Comparison of ENCODE assay signal across 24 cellular contexts in genomic region chr5:123871373-123871772, GRCh38.
DNase-seq lines count a peak whose midpoint lies in the region; ATAC-seq and TF ChIP-seq lines count a peak whose summit lies in the region.
"Had no signal": no experiment of that assay in that cellular context is flagged by ENCODE, and none has a peak within 500 bp of the region (broad histone marks: within the 10 kb centered on the region; RNA-seq: fewer than 3 reads in every experiment).

No MANE protein-coding gene starts in this region.

- no peak overlapping the region for H3K23ac ChIP-seq in mesendoderm (ENCODE audit: low read length)

- H3K4me1 Mint-ChIP-seq in brain (peaks cover 84% of the 10 kb centered on the region), neural progenitor cell (peaks cover 50% of the 10 kb centered on the region)
- no peaks in the 10 kb centered on the region for H3K4me1 Mint-ChIP-seq in effector memory CD8-positive, alpha-beta T cell (ENCODE audit: low read depth in 2 of 2)
- H3K4me1 Mint-ChIP-seq: CD8-positive, alpha-beta memory T cell had no signal

- H3K27ac Mint-ChIP-seq in brain (peak overlapping the region in 3 of 5 experiments; percentile 1 to 31 (median 11)), neural progenitor cell (peak overlapping the region; percentile 3)
- H3K27ac Mint-ChIP-seq in effector memory CD8-positive, alpha-beta T cell: no peak overlapping the region
- H3K27ac Mint-ChIP-seq: CD14-positive monocyte; CD4-positive, alpha-beta T cell; CD8-positive, alpha-beta memory T cell had no signal

- peaks cover 3% of the 10 kb centered on the region for H3K27me3 Mint-ChIP-seq in brain
- no peaks in the 10 kb centered on the region for H3K27me3 Mint-ChIP-seq in neural progenitor cell (ENCODE audit: insufficient read depth, low read depth)
- H3K27me3 Mint-ChIP-seq in effector memory CD8-positive, alpha-beta T cell: no peaks in the 10 kb centered on the region
- H3K27me3 Mint-ChIP-seq: CD4-positive, alpha-beta T cell; CD8-positive, alpha-beta memory T cell had no signal

- H3K27ac ChIP-seq in mesendoderm (ENCODE audit: low read depth, low read length) (no peak overlapping the region), neural progenitor cell (no peak overlapping the region), SJCRH30 (no peak overlapping the region)
- H3K27ac ChIP-seq: A549; BLaER1 treated with 17β-estradiol and CSF1 and Interleukin-3, amounts not matched to agents 10 nM and 100 nM had no signal

- H3K56ac ChIP-seq in mesendoderm (ENCODE audit: low read length): peak overlapping the region; percentile 11

- H2BK5ac ChIP-seq in mesendoderm (ENCODE audit: low read length): no peak overlapping the region

- no peak overlapping the region for H4K5ac ChIP-seq in mesendoderm (ENCODE audit: low read length)

- H3K4me3 Mint-ChIP-seq in brain (no peak overlapping the region), neural progenitor cell (no peak overlapping the region)
- no peak overlapping the region for H3K4me3 Mint-ChIP-seq in effector memory CD8-positive, alpha-beta T cell
- H3K4me3 Mint-ChIP-seq: CD14-positive monocyte; CD4-positive, alpha-beta T cell; CD8-positive, alpha-beta memory T cell had no signal

- H2BK15ac ChIP-seq in mesendoderm (replicated peaks; ENCODE audit: low read depth): no peak overlapping the region

- no peak overlapping the region for H3K18ac ChIP-seq in mesendoderm (ENCODE audit: low read length)

- WGBS in mesendoderm (ENCODE audit: extremely low coverage, insufficient coverage, low lambda C conversion rate): no CpG with 5 or more reads among the region's 1 CpG

- H4K20me1 ChIP-seq in neural progenitor cell (ENCODE audit: low read depth): no peaks in the 10 kb centered on the region
- H4K20me1 ChIP-seq: BLaER1 treated with 17β-estradiol and CSF1 and Interleukin-3, amounts not matched to agents 10 nM and 100 nM had no signal

- no peak overlapping the region for H3K4ac ChIP-seq in mesendoderm (ENCODE audit: low read depth, low read length)

- no peak overlapping the region for H2BK120ac ChIP-seq in mesendoderm (ENCODE audit: low read depth, low read length)

- no peak for ATAC-seq in GM18870 (IDR thresholded peaks at IDR 0.05; ENCODE audit: unreplicated experiment)
- ATAC-seq in effector memory CD8-positive, alpha-beta T cell (replicated peaks): no peak
- ATAC-seq: A549, GM12878 had no signal

- H3K9me3 Mint-ChIP-seq in brain: peaks cover 0 to 6% (median 3%) of the 10 kb centered on the region in 5 experiments
- peaks cover 4% of the 10 kb centered on the region for H3K9me3 Mint-ChIP-seq in neural progenitor cell
- H3K9me3 Mint-ChIP-seq in effector memory CD8-positive, alpha-beta T cell: peaks cover 15% of the 10 kb centered on the region in 2 donors

- H3K9ac ChIP-seq in mesendoderm (ENCODE audit: low read length) (no peak overlapping the region), neural progenitor cell (no peak overlapping the region)
- H3K9ac ChIP-seq: BLaER1 treated with 17β-estradiol and CSF1 and Interleukin-3, amounts not matched to agents 10 nM and 100 nM had no signal

- DNase-seq in mesendoderm (no peak), neural progenitor cell (ENCODE audit: low spot score) (no peak), SJCRH30 (no peak), cerebellar cortex (ENCODE audit: low spot score) (no peak)
- no peak for DNase-seq in effector memory CD8-positive, alpha-beta T cell
- DNase-seq: 8988T; ACHN; AML-193; BE2C; CD4-positive, alpha-beta T cell; CD8-positive, alpha-beta memory T cell; DMS 273 treated with DMSO at 0.1 percent for 48 hours; DMS79; EL; GDM1; GOT3; H7; HCEC 1CT had no signal

- H3F3A ChIP-seq in neural progenitor cell (ENCODE audit: low read depth): peaks cover 39% of the 10 kb centered on the region

- H3K4me1 ChIP-seq in mesendoderm (ENCODE audit: control insufficient read depth, low read depth, low read length) (peaks cover 10% of the 10 kb centered on the region), neural progenitor cell (peaks cover 37% of the 10 kb centered on the region), SJCRH30 (peaks cover 8% of the 10 kb centered on the region; the same call in 1 of the 2 replicates)
- H3K4me1 ChIP-seq: A549 had no signal

- no peaks in the 10 kb centered on the region for H3K27me3 ChIP-seq in mesendoderm (ENCODE audit: insufficient read depth, low read length, poor library complexity)
- no peaks in the 10 kb centered on the region for H3K27me3 ChIP-seq in neural progenitor cell
- no peaks in the 10 kb centered on the region for H3K27me3 ChIP-seq in SJCRH30
- H3K27me3 ChIP-seq: BE2C; BLaER1 treated with 17β-estradiol and CSF1 and Interleukin-3, amounts not matched to agents 10 nM and 100 nM had no signal

- TF ChIP-seq CTCF in brain (conservative IDR thresholded peaks at IDR 0.05) (no peak), neural progenitor cell (IDR thresholded peaks at IDR 0.05) (no peak)

- H3K79me2 ChIP-seq in mesendoderm (ENCODE audit: control insufficient read depth, insufficient read depth, low read length) (no peaks in the 10 kb centered on the region), neural progenitor cell (ENCODE audit: low read depth) (no peaks in the 10 kb centered on the region)

- peak overlapping the region; percentile 43 for H2AK5ac ChIP-seq in mesendoderm (ENCODE audit: low read length)

- H3K4me2 ChIP-seq in mesendoderm (ENCODE audit: low read length) (no peak overlapping the region), neural progenitor cell (no peak overlapping the region)
- H3K4me2 ChIP-seq: A549; BLaER1 treated with 17β-estradiol and CSF1 and Interleukin-3, amounts not matched to agents 10 nM and 100 nM had no signal

- H3K4me3 ChIP-seq in mesendoderm (ENCODE audit: low read length) (no peak overlapping the region), neural progenitor cell (no peak overlapping the region), SJCRH30 (no peak overlapping the region)
- H3K4me3 ChIP-seq: A549; BLaER1 treated with 17β-estradiol and CSF1 and Interleukin-3, amounts not matched to agents 10 nM and 100 nM; GM12878 had no signal

- H3K9me3 ChIP-seq in neural progenitor cell (ENCODE audit: low read depth) (no peaks in the 10 kb centered on the region), SJCRH30 (replicated peaks) (no peaks in the 10 kb centered on the region)
- H3K9me3 ChIP-seq: A549; BE2C; BLaER1 treated with 17β-estradiol and CSF1 and Interleukin-3, amounts not matched to agents 10 nM and 100 nM had no signal

- H3K36me3 ChIP-seq in mesendoderm (ENCODE audit: control insufficient read depth, insufficient read depth, low read length) (no peaks in the 10 kb centered on the region), neural progenitor cell (no peaks in the 10 kb centered on the region), SJCRH30 (no peaks in the 10 kb centered on the region)
- H3K36me3 ChIP-seq: BE2C; BLaER1 treated with 17β-estradiol and CSF1 and Interleukin-3, amounts not matched to agents 10 nM and 100 nM had no signal

- no peak overlapping the region for H4K8ac ChIP-seq in mesendoderm (ENCODE audit: low read depth, low read length)

- H3K79me1 ChIP-seq in mesendoderm (ENCODE audit: low read length): no peaks in the 10 kb centered on the region

- H3K36me3 Mint-ChIP-seq in brain (peaks cover 3% of the 10 kb centered on the region), neural progenitor cell (peaks cover 3% of the 10 kb centered on the region)
- no peaks in the 10 kb centered on the region for H3K36me3 Mint-ChIP-seq in effector memory CD8-positive, alpha-beta T cell (ENCODE audit: insufficient read depth)
- H3K36me3 Mint-ChIP-seq: CD14-positive monocyte had no signal

- no peak overlapping the region for H2AFZ ChIP-seq in neural progenitor cell (replicated peaks)

Comparison
In these comparisons a context has a peak if more than half of its experiments do, and no peak if none do; other contexts are left out.
1. H3K27ac Mint-ChIP-seq: peak in brain (3 of 5) and neural progenitor cell (single experiment); none in effector memory CD8-positive, alpha-beta T cell (0 of 2).